14 cellular contexts compared by ENCODE assay signal in the genomic region with DNA sequence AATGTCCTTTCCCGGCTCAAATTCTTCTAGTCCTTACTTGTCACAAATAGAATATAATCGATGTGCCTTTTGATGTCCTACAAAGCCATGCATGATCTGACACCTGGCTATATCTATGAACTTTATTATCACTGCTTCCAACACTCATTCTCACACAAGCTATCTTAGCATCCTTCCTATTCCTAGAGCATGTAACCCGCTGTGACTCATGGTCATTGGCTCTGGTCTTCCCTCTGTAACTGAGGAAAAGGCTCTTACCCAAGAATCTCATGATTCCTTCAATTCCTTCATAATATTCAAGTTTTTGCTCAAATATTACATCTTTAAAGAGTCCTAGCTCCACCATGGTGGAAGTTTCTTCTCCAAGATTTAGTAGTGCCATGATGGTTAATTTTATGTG.
DNase-seq lines count a peak whose midpoint lies in the region; ATAC-seq and TF ChIP-seq lines count a peak whose summit lies in the region.
"Had no signal": no experiment of that assay in that cellular context is flagged by ENCODE, and none has a peak within 500 bp of the region (broad histone marks: within the 10 kb centered on the region; RNA-seq: fewer than 3 reads in every experiment).

No MANE protein-coding gene starts in this region.

- peaks cover 38% of the 10 kb centered on the region for H3F3A ChIP-seq in smooth muscle cell (ENCODE audit: low read depth)

- H3K27ac Mint-ChIP-seq in activated naive CD4-positive, alpha-beta T cell treated with anti-CD3 and anti-CD28 coated beads for 36 hours, result no peak overlapping the region
- no peak overlapping the region for H3K27ac Mint-ChIP-seq in stimulated activated memory B cell treated with anti-CD40 and anti-IgM and Interleukin-4, amounts not matched to agents 10 μg/mL and 1 μg/mL and 100 μg/mL, for 72 hours

- H3K36me3 Mint-ChIP-seq in activated naive CD4-positive, alpha-beta T cell treated with anti-CD3 and anti-CD28 coated beads for 36 hours (ENCODE audit: low read depth), result no peaks in the 10 kb centered on the region
- no peaks in the 10 kb centered on the region for H3K36me3 Mint-ChIP-seq in stimulated activated memory B cell treated with anti-CD40 and anti-IgM and Interleukin-4, amounts not matched to agents 10 μg/mL and 1 μg/mL and 100 μg/mL, for 72 hours

- H3K9me3 ChIP-seq in gastroesophageal sphincter (peaks cover 0 to 7% (median 0%) of the 10 kb centered on the region in 3 donors), smooth muscle cell (replicated peaks; ENCODE audit: low read depth) (no peaks in the 10 kb centered on the region)
- H3K9me3 ChIP-seq: adrenal gland had no signal

- intact Hi-C loops in activated naive CD4-positive, alpha-beta T cell treated with anti-CD3 and anti-CD28 coated beads for 36 hours (cut with micrococcal nuclease), result no loop called here
- intact Hi-C loops in dorsolateral prefrontal cortex (cut with DNase I), result no loop called here

- TF ChIP-seq EP300 in gastroesophageal sphincter (IDR thresholded peaks at IDR 0.05), result no peak

- no peak overlapping the region for H2AFZ ChIP-seq in smooth muscle cell (ENCODE audit: low read depth)

- ATAC-seq in gastroesophageal sphincter, result peak; percentile 46
- no peak for ATAC-seq in stimulated activated memory B cell treated with anti-CD40 and anti-IgM and Interleukin-4, amounts not matched to agents 10 μg/mL and 1 μg/mL and 100 μg/mL, for 72 hours

- no peak overlapping the region for H3K4me3 Mint-ChIP-seq in activated naive CD4-positive, alpha-beta T cell treated with anti-CD3 and anti-CD28 coated beads for 36 hours
- no peak overlapping the region for H3K4me3 Mint-ChIP-seq in stimulated activated memory B cell treated with anti-CD40 and anti-IgM and Interleukin-4, amounts not matched to agents 10 μg/mL and 1 μg/mL and 100 μg/mL, for 72 hours

- no peak for TF ChIP-seq POLR2A in gastroesophageal sphincter (IDR thresholded peaks at IDR 0.05)

- DNase-seq in HS-27A (ENCODE audit: low read depth) (peak; percentile 49), smooth muscle cell (lab: John Stamatoyannopoulos, UW; ENCODE audit: unreplicated experiment) (no peak), NCI-H1105 (lab: John Stamatoyannopoulos, UW) (no peak), dorsolateral prefrontal cortex (no peak)
- no peak for DNase-seq in activated naive CD4-positive, alpha-beta T cell treated with anti-CD3 and anti-CD28 coated beads for 36 hours
- DNase-seq: activated CD8-positive, alpha-beta memory T cell treated with anti-CD3 and anti-CD28 coated beads, Interleukin-2, amount 50 U/mL, for 48 hours; adrenal gland; NCI-H1417 treated with DMSO at 0.1 percent for 48 hours; NCI-H526; SIG-M5; WERI-Rb-1 had no signal

- H3K4me3 ChIP-seq in WI38 (ENCODE audit: low read depth, low read length), result peak overlapping the region; percentile 33; the same call in 1 of the 2 replicates
- no peak overlapping the region for H3K4me3 ChIP-seq in gastroesophageal sphincter
- H3K4me3 ChIP-seq in smooth muscle cell, result no peak overlapping the region
- H3K4me3 ChIP-seq in dorsolateral prefrontal cortex, result no peak overlapping the region
- H3K4me3 ChIP-seq: adrenal gland had no signal

- peaks cover 3% of the 10 kb centered on the region for H3K27me3 Mint-ChIP-seq in activated naive CD4-positive, alpha-beta T cell treated with anti-CD3 and anti-CD28 coated beads for 36 hours (ENCODE audit: low read depth)
- H3K27me3 Mint-ChIP-seq in stimulated activated memory B cell treated with anti-CD40 and anti-IgM and Interleukin-4, amounts not matched to agents 10 μg/mL and 1 μg/mL and 100 μg/mL, for 72 hours, result no peaks in the 10 kb centered on the region

- H3K4me2 ChIP-seq in smooth muscle cell, result peak overlapping the region; percentile 76

- H3K4me1 ChIP-seq in gastroesophageal sphincter, result no peaks in the 10 kb centered on the region
- peaks cover 10% of the 10 kb centered on the region for H3K4me1 ChIP-seq in smooth muscle cell (ENCODE audit: low read depth)
- H3K4me1 ChIP-seq: adrenal gland had no signal

- no peaks in the 10 kb centered on the region for H3K79me2 ChIP-seq in smooth muscle cell (ENCODE audit: low read depth)

- no peaks in the 10 kb centered on the region for H3K36me3 ChIP-seq in gastroesophageal sphincter
- no peaks in the 10 kb centered on the region for H3K36me3 ChIP-seq in smooth muscle cell (ENCODE audit: low read depth)
- H3K36me3 ChIP-seq: adrenal gland, WERI-Rb-1 had no signal

- no peaks in the 10 kb centered on the region for H4K20me1 ChIP-seq in smooth muscle cell (ENCODE audit: low read depth)

- H3K9me3 Mint-ChIP-seq in activated naive CD4-positive, alpha-beta T cell treated with anti-CD3 and anti-CD28 coated beads for 36 hours, result peaks cover 10% of the 10 kb centered on the region
- H3K9me3 Mint-ChIP-seq in stimulated activated memory B cell treated with anti-CD40 and anti-IgM and Interleukin-4, amounts not matched to agents 10 μg/mL and 1 μg/mL and 100 μg/mL, for 72 hours, result peaks cover 5% of the 10 kb centered on the region

- H3K4me1 Mint-ChIP-seq in activated naive CD4-positive, alpha-beta T cell treated with anti-CD3 and anti-CD28 coated beads for 36 hours (ENCODE audit: low read depth), result no peaks in the 10 kb centered on the region
- H3K4me1 Mint-ChIP-seq in stimulated activated memory B cell treated with anti-CD40 and anti-IgM and Interleukin-4, amounts not matched to agents 10 μg/mL and 1 μg/mL and 100 μg/mL, for 72 hours, result no peaks in the 10 kb centered on the region

- peak overlapping the region; percentile 94 for H3K9ac ChIP-seq in smooth muscle cell (ENCODE audit: low read depth)

- TF ChIP-seq CTCF in WI38 (IDR thresholded peaks at IDR 0.05; ENCODE audit: low read depth, low read length) (no peak), gastroesophageal sphincter (IDR thresholded peaks at IDR 0.05) (no peak), smooth muscle cell (IDR thresholded peaks at IDR 0.05; ENCODE audit: borderline replicate concordance, insufficient read depth, poor library complexity, severe bottlenecking) (no peak), dorsolateral prefrontal cortex (IDR thresholded peaks at IDR 0.05 in 54 of 56, conservative IDR thresholded peaks at IDR 0.05 in 2 of 56; ENCODE audit: low read depth in 1 of 56, partially characterized antibody in 56 of 56) (no peak)

- H3K27me3 ChIP-seq in gastroesophageal sphincter (no peaks in the 10 kb centered on the region), smooth muscle cell (ENCODE audit: low read depth) (no peaks in the 10 kb centered on the region), dorsolateral prefrontal cortex (no peaks in the 10 kb centered on the region)
- H3K27me3 ChIP-seq: adrenal gland had no signal

- CTCF ChIA-PET in activated naive CD4-positive, alpha-beta T cell treated with anti-CD3 and anti-CD28 coated beads for 36 hours (lab: Charles Lee), result no interaction called here

- H3K27ac ChIP-seq in gastroesophageal sphincter (no peak overlapping the region), smooth muscle cell (ENCODE audit: low read depth) (peak overlapping the region; percentile 99), dorsolateral prefrontal cortex (no peak overlapping the region)
- H3K27ac ChIP-seq: adrenal gland, WERI-Rb-1 had no signal

- WGBS in gastroesophageal sphincter (ENCODE audit: low coverage in 1 of 2), 2 donors, result 89 to 97% methylated on average over 3 of the region's 3 CpGs
- 87% methylated on average over 3 of the region's 3 CpGs for WGBS in smooth muscle cell (ENCODE audit: low lambda C conversion rate)
